Comparison of ENCODE assay signal across 1 cellular context in the genomic region with DNA sequence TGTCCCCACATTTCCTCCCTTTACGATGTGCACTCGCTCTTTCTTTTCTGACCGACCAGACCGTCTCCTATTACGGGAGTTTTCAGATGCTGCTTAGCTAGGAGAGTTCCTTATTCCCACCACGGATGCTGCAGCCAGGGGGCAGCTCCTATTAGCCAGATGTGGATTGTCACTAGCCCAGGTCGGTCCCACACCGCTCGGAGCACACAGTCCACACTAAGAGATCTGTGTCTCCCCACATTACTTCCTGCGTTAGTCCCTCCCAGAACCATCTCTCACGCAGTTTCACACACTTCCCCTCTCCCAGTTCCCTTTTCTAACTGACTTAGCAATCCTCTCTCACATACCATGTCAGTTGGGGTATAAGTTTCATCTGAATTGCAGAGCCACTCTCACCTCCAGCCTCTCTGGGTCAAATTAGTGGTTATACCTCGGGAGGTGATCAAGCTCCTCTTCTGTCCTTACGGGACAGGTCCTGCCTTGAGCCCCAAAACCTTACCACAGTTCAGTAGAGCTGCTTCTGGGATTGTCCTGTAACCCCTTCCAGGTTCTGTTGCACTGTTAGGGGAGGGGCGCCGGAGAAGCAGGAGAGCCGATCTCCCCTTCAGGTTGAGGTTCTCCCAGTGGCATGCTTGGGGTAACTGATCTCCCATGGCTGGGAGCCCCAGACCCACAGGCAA.
TF ChIP-seq lines count a peak whose summit lies in the region.

No MANE protein-coding gene starts in this region.

TF ChIP-seq in GM23338, 12 proteins besides CTCF, POLR2A, EP300 and RAD21 (continued from another document):
- TF ChIP-seq, protein P1, sequence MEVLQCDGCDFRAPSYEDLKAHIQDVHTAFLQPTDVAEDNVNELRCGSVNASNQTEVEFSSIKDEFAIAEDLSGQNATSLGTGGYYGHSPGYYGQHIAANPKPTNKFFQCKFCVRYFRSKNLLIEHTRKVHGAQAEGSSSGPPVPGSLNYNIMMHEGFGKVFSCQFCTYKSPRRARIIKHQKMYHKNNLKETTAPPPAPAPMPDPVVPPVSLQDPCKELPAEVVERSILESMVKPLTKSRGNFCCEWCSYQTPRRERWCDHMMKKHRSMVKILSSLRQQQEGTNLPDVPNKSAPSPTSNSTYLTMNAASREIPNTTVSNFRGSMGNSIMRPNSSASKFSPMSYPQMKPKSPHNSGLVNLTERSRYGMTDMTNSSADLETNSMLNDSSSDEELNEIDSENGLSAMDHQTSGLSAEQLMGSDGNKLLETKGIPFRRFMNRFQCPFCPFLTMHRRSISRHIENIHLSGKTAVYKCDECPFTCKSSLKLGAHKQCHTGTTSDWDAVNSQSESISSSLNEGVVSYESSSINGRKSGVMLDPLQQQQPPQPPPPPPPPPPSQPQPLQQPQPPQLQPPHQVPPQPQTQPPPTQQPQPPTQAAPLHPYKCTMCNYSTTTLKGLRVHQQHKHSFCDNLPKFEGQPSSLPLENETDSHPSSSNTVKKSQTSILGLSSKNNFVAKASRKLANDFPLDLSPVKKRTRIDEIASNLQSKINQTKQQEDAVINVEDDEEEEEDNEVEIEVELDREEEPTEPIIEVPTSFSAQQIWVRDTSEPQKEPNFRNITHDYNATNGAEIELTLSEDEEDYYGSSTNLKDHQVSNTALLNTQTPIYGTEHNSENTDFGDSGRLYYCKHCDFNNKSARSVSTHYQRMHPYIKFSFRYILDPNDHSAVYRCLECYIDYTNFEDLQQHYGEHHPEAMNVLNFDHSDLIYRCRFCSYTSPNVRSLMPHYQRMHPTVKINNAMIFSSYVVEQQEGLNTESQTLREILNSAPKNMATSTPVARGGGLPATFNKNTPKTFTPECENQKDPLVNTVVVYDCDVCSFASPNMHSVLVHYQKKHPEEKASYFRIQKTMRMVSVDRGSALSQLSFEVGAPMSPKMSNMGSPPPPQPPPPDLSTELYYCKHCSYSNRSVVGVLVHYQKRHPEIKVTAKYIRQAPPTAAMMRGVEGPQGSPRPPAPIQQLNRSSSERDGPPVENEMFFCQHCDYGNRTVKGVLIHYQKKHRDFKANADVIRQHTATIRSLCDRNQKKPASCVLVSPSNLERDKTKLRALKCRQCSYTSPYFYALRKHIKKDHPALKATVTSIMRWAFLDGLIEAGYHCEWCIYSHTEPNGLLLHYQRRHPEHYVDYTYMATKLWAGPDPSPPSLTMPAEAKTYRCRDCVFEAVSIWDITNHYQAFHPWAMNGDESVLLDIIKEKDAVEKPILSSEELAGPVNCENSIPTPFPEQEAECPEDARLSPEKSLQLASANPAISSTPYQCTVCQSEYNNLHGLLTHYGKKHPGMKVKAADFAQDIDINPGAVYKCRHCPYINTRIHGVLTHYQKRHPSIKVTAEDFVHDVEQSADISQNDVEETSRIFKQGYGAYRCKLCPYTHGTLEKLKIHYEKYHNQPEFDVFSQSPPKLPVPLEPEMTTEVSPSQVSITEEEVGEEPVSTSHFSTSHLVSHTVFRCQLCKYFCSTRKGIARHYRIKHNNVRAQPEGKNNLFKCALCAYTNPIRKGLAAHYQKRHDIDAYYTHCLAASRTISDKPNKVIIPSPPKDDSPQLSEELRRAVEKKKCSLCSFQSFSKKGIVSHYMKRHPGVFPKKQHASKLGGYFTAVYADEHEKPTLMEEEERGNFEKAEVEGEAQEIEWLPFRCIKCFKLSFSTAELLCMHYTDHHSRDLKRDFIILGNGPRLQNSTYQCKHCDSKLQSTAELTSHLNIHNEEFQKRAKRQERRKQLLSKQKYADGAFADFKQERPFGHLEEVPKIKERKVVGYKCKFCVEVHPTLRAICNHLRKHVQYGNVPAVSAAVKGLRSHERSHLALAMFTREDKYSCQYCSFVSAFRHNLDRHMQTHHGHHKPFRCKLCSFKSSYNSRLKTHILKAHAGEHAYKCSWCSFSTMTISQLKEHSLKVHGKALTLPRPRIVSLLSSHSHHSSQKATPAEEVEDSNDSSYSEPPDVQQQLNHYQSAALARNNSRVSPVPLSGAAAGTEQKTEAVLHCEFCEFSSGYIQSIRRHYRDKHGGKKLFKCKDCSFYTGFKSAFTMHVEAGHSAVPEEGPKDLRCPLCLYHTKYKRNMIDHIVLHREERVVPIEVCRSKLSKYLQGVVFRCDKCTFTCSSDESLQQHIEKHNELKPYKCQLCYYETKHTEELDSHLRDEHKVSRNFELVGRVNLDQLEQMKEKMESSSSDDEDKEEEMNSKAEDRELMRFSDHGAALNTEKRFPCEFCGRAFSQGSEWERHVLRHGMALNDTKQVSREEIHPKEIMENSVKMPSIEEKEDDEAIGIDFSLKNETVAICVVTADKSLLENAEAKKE (CRISPR knock-in tag; IDR thresholded peaks at IDR 0.05) = no peak
- TF ChIP-seq JUNB (IDR thresholded peaks at IDR 0.05; ENCODE audit: unreplicated experiment) = no peak
